Comparison of ENCODE assay signal across 12 cellular contexts in genomic region chr21:36337099-36337509, GRCh38. TPM values are rescaled to one million over a fixed set of nuclear protein-coding genes. Genes with fewer than 3 reads are reported as not detected.
DNase-seq lines count a peak whose midpoint lies in the region; ATAC-seq and TF ChIP-seq lines count a peak whose summit lies in the region.
"Had no signal": no experiment of that assay in that cellular context is flagged by ENCODE, and none has a peak within 500 bp of the region (broad histone marks: within the 10 kb centered on the region; RNA-seq: fewer than 3 reads in every experiment).

No MANE protein-coding gene starts in this region.

- no peak for ATAC-seq in gastrocnemius medialis
- ATAC-seq in HG03565 (IDR thresholded peaks at IDR 0.05; ENCODE audit: unreplicated experiment), result no peak
- ATAC-seq in GM18519 (IDR thresholded peaks at IDR 0.05; ENCODE audit: low FRiP score, unreplicated experiment), result no peak

- H3K9me3 ChIP-seq in GM23248 (ENCODE audit: low read depth) (no peaks in the 10 kb centered on the region), SJSA1 (replicated peaks) (no peaks in the 10 kb centered on the region), gastrocnemius medialis (no peaks in the 10 kb centered on the region)

- intact Hi-C loops in gastrocnemius medialis (cut with DNase I; ENCODE audit: low total_unique reads), result no loop called here

- H3K36me3 ChIP-seq in GM23248 (ENCODE audit: low read depth) (peaks cover 28% of the 10 kb centered on the region), SJSA1 (peaks cover 54% of the 10 kb centered on the region), gastrocnemius medialis (peaks cover 2 to 51% of the 10 kb centered on the region in 2 donors)

- DNase-seq in GM23248 (peak; percentile 85), SJSA1 (ENCODE audit: low read depth in 1 of 2, low spot score in 2 of 2) (peak in 1 of 2 experiments; percentile 39), fibroblast of peridontal ligament (ENCODE audit: extremely low read depth) (peak; percentile 58), gastrocnemius medialis (no peak), NOMO-1 (lab: John Stamatoyannopoulos, UW; ENCODE audit: unreplicated experiment in 2 of 2) (no peak), iPS-NIHi11 (ENCODE audit: low spot score) (no peak)
- DNase-seq: activated CD4-positive, alpha-beta T cell treated with anti-CD3 and anti-CD28 coated beads for 4 hours; GOT3 had no signal

- in situ Hi-C loops in GM23248 (cut with MboI) (loop anchor here (10.0 kb wide), 1 partner anchor 192 kb away; no protein-coding TSS in a partner anchor), gastrocnemius medialis (cut with MboI; ENCODE audit: low sequenced_read_pairs in 4 of 4) (loop anchor here in 1 of 4 donors (10.0 kb wide), 1 partner anchor 192 kb away; no protein-coding TSS in a partner anchor)

- no peaks in the 10 kb centered on the region for H3K27me3 ChIP-seq in GM23248 (replicated peaks; ENCODE audit: insufficient read depth)
- H3K27me3 ChIP-seq in SJSA1 (replicated peaks), result no peaks in the 10 kb centered on the region
- H3K27me3 ChIP-seq in gastrocnemius medialis, result no peaks in the 10 kb centered on the region
- H3K27me3 ChIP-seq: hepatocyte had no signal

- H3K9me2 ChIP-seq in GM23248 (ENCODE audit: insufficient read depth), result no peaks in the 10 kb centered on the region

- no peaks in the 10 kb centered on the region for H4K20me1 ChIP-seq in GM23248 (ENCODE audit: insufficient read depth)

- H3K4me3 ChIP-seq in GM23248 (peak overlapping the region; percentile 20; the same call in 1 of the 2 replicates), SJSA1 (no peak overlapping the region), gastrocnemius medialis (no peak overlapping the region)
- H3K4me3 ChIP-seq: coronary artery, hepatocyte had no signal

- H3K27ac ChIP-seq in GM23248, result peak overlapping the region; percentile 84
- peak overlapping the region; percentile 53 for H3K27ac ChIP-seq in SJSA1
- peak overlapping the region in 3 of 4 donors; percentile 11 to 29 (median 22) for H3K27ac ChIP-seq in gastrocnemius medialis
- H3K27ac ChIP-seq: coronary artery, hepatocyte had no signal

- WGBS in GM23248 (ENCODE audit: low coverage in 1 of 2, low lambda C conversion rate in 2 of 2, missing lambda C conversion rate in 2 of 2), 2 experiments, result 47 to 51% methylated on average over 3 of the region's 3 CpGs

- TF ChIP-seq CTCF in gastrocnemius medialis (IDR thresholded peaks at IDR 0.05 in 4 of 5, conservative IDR thresholded peaks at IDR 0.05 in 1 of 5), result no peak

- no peak for TF ChIP-seq POLR2A in gastrocnemius medialis (IDR thresholded peaks at IDR 0.05)

- peak overlapping the region; percentile 55 for H3K4me2 ChIP-seq in GM23248 (ENCODE audit: unreplicated experiment)
- H3K4me2 ChIP-seq: hepatocyte had no signal

- peaks cover 23% of the 10 kb centered on the region for H3K4me1 ChIP-seq in GM23248 (ENCODE audit: insufficient read depth)
- peaks cover 7% of the 10 kb centered on the region for H3K4me1 ChIP-seq in SJSA1 (replicated peaks)
- peaks cover 11 to 17% of the 10 kb centered on the region in 2 donors for H3K4me1 ChIP-seq in gastrocnemius medialis

- peaks cover 23% of the 10 kb centered on the region for H3F3A ChIP-seq in GM23248 (ENCODE audit: insufficient read depth)

- H3K9ac ChIP-seq in GM23248, result peak overlapping the region; percentile 22

- H2AFZ ChIP-seq in GM23248, result 0 out of 2 replicates have a peak overlapping the region, but pooled peaks have one; percentile 28
- H2AFZ ChIP-seq: hepatocyte had no signal

- H3K79me2 ChIP-seq in GM23248 (ENCODE audit: insufficient read depth), result peaks cover 90% of the 10 kb centered on the region

RNA-seq across cellular contexts. Expression of gene MORC3, which starts 17.1 kb away (rescaled TPM):
- 35.1 and 38.7 TPM in 2 replicates for total RNA-seq in GM23248 (2014; rRNA removed; shearing (Covaris generic))
- 15.2 and 17.4 TPM in 2 replicates for polyA plus RNA-seq in GM23248 (2016; fragmentation: Nextera tagmentation; extraction: Ambion mirVana)
- 35.4 and 49.6 TPM in 2 replicates for total RNA-seq in SJSA1 (2014; rRNA removed; shearing (Covaris generic))
- 10 to 100 TPM; 28.1 to 35.5 (median 31.7) TPM for total RNA-seq in gastrocnemius medialis

RNA-seq across cellular contexts. Expression of gene CHAF1B, which starts 48.1 kb away (rescaled TPM):
- 3.0 and 3.3 TPM in 2 replicates for total RNA-seq in GM23248 (2014; rRNA removed; shearing (Covaris generic))
- polyA plus RNA-seq in GM23248 (2016; fragmentation: Nextera tagmentation; extraction: Ambion mirVana), result 5.2 and 5.3 TPM in 2 replicates
- 12.1 and 16.6 TPM in 2 replicates for total RNA-seq in SJSA1 (2014; rRNA removed; shearing (Covaris generic))
- 10 to 100 TPM in 2 of 4 donors, 1 to 10 TPM in 2; 2.5 to 20.2 (median 7.4) TPM for total RNA-seq in gastrocnemius medialis

Comparison
In these comparisons a context has a peak if more than half of its experiments do, and no peak if none do; other contexts are left out.
1. DNase-seq: peak in GM23248 (single experiment) and fibroblast of peridontal ligament (single experiment); none in gastrocnemius medialis (0 of 2), NOMO-1 (0 of 2) and iPS-NIHi11 (single experiment).
2. H3K27ac ChIP-seq: peak in every context shown above with its lines; median percentile 84 in GM23248; 53 in SJSA1; 22 in gastrocnemius medialis.